12 cellular contexts compared by ENCODE assay signal in the genomic region with DNA sequence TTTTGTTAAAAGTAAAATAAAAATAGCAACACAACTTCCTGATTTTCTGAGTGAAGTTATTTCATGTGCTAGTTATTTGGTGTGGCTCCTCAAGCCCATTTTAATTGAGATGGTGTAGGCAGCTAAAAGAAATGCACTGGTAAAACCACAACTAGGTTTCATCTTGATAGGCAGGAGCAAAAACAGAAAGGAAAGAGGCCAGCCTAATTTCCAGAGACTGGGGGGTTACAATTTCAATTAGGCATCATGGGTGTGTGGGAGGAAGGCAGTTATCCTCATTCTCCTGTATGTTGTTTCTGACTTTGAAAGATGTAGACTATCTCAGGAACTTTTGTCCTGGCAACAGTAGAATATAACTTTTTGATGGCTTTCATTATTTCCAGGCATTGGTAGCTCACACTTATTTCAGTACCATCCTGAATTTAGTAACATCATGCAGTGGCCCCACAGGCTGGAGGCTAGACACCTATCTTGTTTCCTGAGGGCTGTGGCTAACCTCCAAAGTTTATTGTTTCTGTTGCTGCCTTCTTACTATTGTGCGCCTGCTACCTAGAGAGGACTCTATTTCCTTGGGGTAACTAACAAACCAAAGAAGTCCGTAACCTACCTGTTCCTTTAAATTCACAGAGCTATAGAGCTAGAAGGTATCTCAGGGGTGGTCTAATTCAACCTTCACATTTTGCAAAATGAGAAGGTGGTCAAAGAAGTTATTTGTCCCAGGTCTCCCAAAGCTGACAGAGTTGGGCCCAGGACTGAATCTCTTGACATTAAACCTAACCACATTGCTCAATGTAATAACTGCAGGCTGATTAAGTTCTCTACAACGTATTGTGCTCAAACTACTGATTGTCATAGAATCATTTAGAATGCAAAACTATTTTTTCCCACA. TPM values are rescaled to one million over a fixed set of nuclear protein-coding genes. Genes with fewer than 3 reads are reported as not detected.
DNase-seq lines count a peak whose midpoint lies in the region; ATAC-seq and TF ChIP-seq lines count a peak whose summit lies in the region.
"Had no signal": no experiment of that assay in that cellular context is flagged by ENCODE, and none has a peak within 500 bp of the region (broad histone marks: within the 10 kb centered on the region; RNA-seq: fewer than 3 reads in every experiment).

No MANE protein-coding gene starts in this region.

- TF ChIP-seq CTCF in neutrophil (IDR thresholded peaks at IDR 0.05), result no peak
- no peak for TF ChIP-seq CTCF in adrenal gland (IDR thresholded peaks at IDR 0.05)

- peak overlapping the region; percentile 82 for H3K27ac ChIP-seq in neutrophil
- no peak overlapping the region for H3K27ac ChIP-seq in adrenal gland
- H3K27ac ChIP-seq: VCaP had no signal

- H3K9me3 ChIP-seq in neutrophil, result no peaks in the 10 kb centered on the region
- no peaks in the 10 kb centered on the region for H3K9me3 ChIP-seq in adrenal gland (replicated peaks in 1 of 3)

- no peak for TF ChIP-seq POLR2A in adrenal gland (IDR thresholded peaks at IDR 0.05)

- H3K36me3 ChIP-seq in neutrophil (peaks cover 49% of the 10 kb centered on the region), adrenal gland (replicated peaks in 1 of 2) (no peaks in the 10 kb centered on the region)

- intact Hi-C loops in adrenal gland (cut with DNase I), result no loop called here

- H3K27me3 ChIP-seq in neutrophil, result no peaks in the 10 kb centered on the region
- no peaks in the 10 kb centered on the region for H3K27me3 ChIP-seq in adrenal gland

- H3K4me3 ChIP-seq in neutrophil (ENCODE audit: low read depth in 1 of 2, low read length in 1 of 2) (peak overlapping the region; percentile 33 to 53), adrenal gland (no peak overlapping the region)

- DNase-seq in SIG-M5 treated with dmso at 0.1 percent for 504 hours (lab: John Stamatoyannopoulos, UW; ENCODE audit: unreplicated experiment) (peak; percentile 52), SIG-M5 (lab: John Stamatoyannopoulos, UW) (no peak), T-helper 9 cell (peak; percentile 42), SHP77 treated with DMSO at 0.1 percent for 48 hours (lab: John Stamatoyannopoulos, UW) (no peak), GM03348 (ENCODE audit: low spot score) (no peak), adrenal gland (no peak)
- DNase-seq: 8988T, kidney had no signal

- WGBS in adrenal gland, 4 donors, result 75 to 85% (median 81%) methylated on average over 3 of the region's 3 CpGs

- peak; percentile 30 for ATAC-seq in HG03060 (IDR thresholded peaks at IDR 0.05; ENCODE audit: low read depth, unreplicated experiment)

- H3K4me1 ChIP-seq in neutrophil (ENCODE audit: control insufficient read depth in 1 of 2, insufficient read depth in 1 of 2, low read depth in 1 of 2, low read length in 1 of 2) (peaks cover 61 to 71% of the 10 kb centered on the region in 2 experiments), adrenal gland (replicated peaks in 1 of 2) (peaks cover 8 to 15% of the 10 kb centered on the region in 2 donors)

RNA-seq across cellular contexts. Expression of a gene that starts 42.4 kb away (rescaled TPM):
- 10 to 100 TPM in 7 of 8 donors, 1 to 10 TPM in 1; 5.1 to 29.8 (median 17.7) TPM for total RNA-seq in adrenal gland
- 1 to 10 TPM; 1.8 to 6.7 (median 5.8) TPM for polyA plus RNA-seq in adrenal gland
- total RNA-seq: dermis microvascular lymphatic vessel endothelial cell had no signal

Comparison
In these comparisons a context has a peak if more than half of its experiments do, and no peak if none do; other contexts are left out.
1. DNase-seq: peak in SIG-M5 treated with dmso at 0.1 percent for 504 hours (single experiment) and T-helper 9 cell (single experiment); none in SIG-M5 (single experiment), SHP77 treated with DMSO at 0.1 percent for 48 hours (single experiment), GM03348 (single experiment) and adrenal gland (0 of 7).
2. H3K4me3 ChIP-seq: peak in neutrophil (2 of 2); none in adrenal gland (0 of 4).